26 cellular contexts compared by ENCODE assay signal in genomic region chr1:156691216-156691615, GRCh38. TPM values are rescaled to one million over a fixed set of nuclear protein-coding genes. Genes with fewer than 3 reads are reported as not detected.
DNase-seq lines count a peak whose midpoint lies in the region; ATAC-seq and TF ChIP-seq lines count a peak whose summit lies in the region.
"Had no signal": no experiment of that assay in that cellular context is flagged by ENCODE, and none has a peak within 500 bp of the region (broad histone marks: within the 10 kb centered on the region; RNA-seq: fewer than 3 reads in every experiment).

No MANE protein-coding gene starts in this region.

- H3K9me3 Mint-ChIP-seq in nephron progenitor cell: no peaks in the 10 kb centered on the region
- H3K9me3 Mint-ChIP-seq: CD4-positive, CD25-positive, alpha-beta regulatory T cell had no signal

- H3K36me3 Mint-ChIP-seq in nephron progenitor cell (ENCODE audit: low read depth): no peaks in the 10 kb centered on the region
- H3K36me3 Mint-ChIP-seq: activated CD8-positive, alpha-beta memory T cell treated with anti-CD3 and anti-CD28 coated beads, Interleukin-2, amount 10 ng/mL, durations not matched to agents 7 days and 5 days; CD4-positive, CD25-positive, alpha-beta regulatory T cell had no signal

- H3K4me1 ChIP-seq in cardiac muscle cell (ENCODE audit: low read depth): peaks cover 50% of the 10 kb centered on the region
- H3K4me1 ChIP-seq in esophagus (ENCODE audit: control insufficient read depth in 2 of 2, insufficient read depth in 2 of 2, low read length in 1 of 2): peaks cover 0 to 36% of the 10 kb centered on the region in 2 donors

- no peaks in the 10 kb centered on the region for H3K27me3 Mint-ChIP-seq in nephron progenitor cell (ENCODE audit: low read depth, poor library complexity)

- H3K36me3 ChIP-seq in cardiac muscle cell: no peaks in the 10 kb centered on the region
- H3K36me3 ChIP-seq in esophagus (ENCODE audit: control insufficient read depth in 2 of 2, insufficient read depth in 2 of 2, low read length in 1 of 2): no peaks in the 10 kb centered on the region
- H3K36me3 ChIP-seq: left lung, right lobe of liver, upper lobe of left lung had no signal

- peak overlapping the region; percentile 73 for H3K4me3 Mint-ChIP-seq in nephron progenitor cell
- H3K4me3 Mint-ChIP-seq: activated CD8-positive, alpha-beta memory T cell treated with anti-CD3 and anti-CD28 coated beads, Interleukin-2, amount 10 ng/mL, durations not matched to agents 7 days and 5 days; CD4-positive, CD25-positive, alpha-beta regulatory T cell had no signal

- 69 to 74% methylated on average over 9 of the region's 9 CpGs for WGBS in esophagus, 2 donors

- H3K4me1 Mint-ChIP-seq in nephron progenitor cell: peaks cover 65% of the 10 kb centered on the region

- DNase-seq in cardiac muscle cell (ENCODE audit: low read depth in 1 of 2, low spot score in 1 of 2) (no peak), Right ventricle myocardium superior (no peak), nephron progenitor cell (no peak), A172 (ENCODE audit: low spot score) (no peak), GM20000 (ENCODE audit: low spot score) (no peak), retina (no peak)
- DNase-seq: activated CD4-positive, alpha-beta T cell treated with anti-CD3 and anti-CD28 coated beads for 48 hours; activated CD8-positive, alpha-beta memory T cell treated with anti-CD3 and anti-CD28 coated beads, Interleukin-2, amount 10 ng/mL, durations not matched to agents 7 days and 5 days; CD4-positive, CD25-positive, alpha-beta regulatory T cell; central memory CD4-positive, alpha-beta T cell; DMS153; GF-D8; MM.1S; NCI-H345; occipital lobe; right lobe of liver; stimulated activated CD4-positive, alpha-beta T cell treated with anti-CD3 and anti-CD28 coated beads, Interleukin-1b, Interleukin-23, amount 100 ng/mL, for 48 hours; stimulated activated naive CD8-positive, alpha-beta T cell treated with anti-CD3 and anti-CD28 coated beads, Interleukin-15, Interleukin-2, amounts not matched to agents 100 U/mL and 50 U/mL, for 24 hours had no signal

- intact Hi-C loops in Right ventricle myocardium superior (cut with DNase I): loop anchor here (10.0 kb wide), 1 partner anchor 204 kb away; the partner anchor contains the start of gene PEAR1

- ATAC-seq in Right ventricle myocardium superior (ENCODE audit: poor library complexity) (no peak), HG03439 (IDR thresholded peaks at IDR 0.05; ENCODE audit: unreplicated experiment) (no peak)
- ATAC-seq: activated CD8-positive, alpha-beta memory T cell treated with anti-CD3 and anti-CD28 coated beads, Interleukin-2, amount 10 ng/mL, durations not matched to agents 7 days and 5 days; GM12878; right lobe of liver; stimulated activated naive CD8-positive, alpha-beta T cell treated with anti-CD3 and anti-CD28 coated beads, Interleukin-15, Interleukin-2, amounts not matched to agents 100 U/mL and 50 U/mL, for 24 hours had no signal

- H3K27me3 ChIP-seq in cardiac muscle cell (no peaks in the 10 kb centered on the region), esophagus (ENCODE audit: control insufficient read depth in 1 of 2, insufficient read depth in 2 of 2, low read length in 2 of 2) (no peaks in the 10 kb centered on the region)

- peak overlapping the region; percentile 91 for H3K27ac Mint-ChIP-seq in nephron progenitor cell
- H3K27ac Mint-ChIP-seq: activated CD8-positive, alpha-beta memory T cell treated with anti-CD3 and anti-CD28 coated beads, Interleukin-2, amount 10 ng/mL, durations not matched to agents 7 days and 5 days; CD4-positive, CD25-positive, alpha-beta regulatory T cell; IgD-negative memory B cell had no signal

- TF ChIP-seq CTCF in cardiac muscle cell (IDR thresholded peaks at IDR 0.05; ENCODE audit: low read depth, low read length) (no peak), nephron progenitor cell (IDR thresholded peaks at IDR 0.05) (no peak), GM20000 (IDR thresholded peaks at IDR 0.05; ENCODE audit: extremely low read depth, missing control alignments) (no peak)

- H3K9me3 ChIP-seq in cardiac muscle cell (ENCODE audit: low read depth) (no peaks in the 10 kb centered on the region), esophagus (ENCODE audit: control insufficient read depth in 2 of 2, insufficient read depth in 1 of 2, low read depth in 1 of 2, low read length in 1 of 2) (no peaks in the 10 kb centered on the region)
- H3K9me3 ChIP-seq: left lung, right lobe of liver, upper lobe of left lung had no signal

- peak overlapping the region; percentile 89 for H3K27ac ChIP-seq in cardiac muscle cell
- H3K27ac ChIP-seq in esophagus (ENCODE audit: low read depth in 2 of 2, low read length in 1 of 2): peak overlapping the region; percentile 88
- H3K27ac ChIP-seq: left lung, right lobe of liver, upper lobe of left lung had no signal

- no peak overlapping the region for H3K4me3 ChIP-seq in cardiac muscle cell
- no peak overlapping the region for H3K4me3 ChIP-seq in esophagus (ENCODE audit: low read depth in 1 of 2, low read length in 2 of 2)
- H3K4me3 ChIP-seq: GM12878, left lung, right lobe of liver, upper lobe of left lung had no signal

RNA-seq across cellular contexts. Expression of gene NES, which starts 14.0 kb away (rescaled TPM):
- total RNA-seq in cardiac muscle cell (302 and 391 TPM in 2 replicates), Right ventricle myocardium superior (103 TPM)
- polyA plus RNA-seq in cardiac muscle cell (86.5 and 89.3 TPM in 2 replicates), esophagus (1 to 10 TPM; 2.4 to 3.0 TPM)
- 60.4 and 105 TPM in 2 replicates for total RNA-seq in A172 (2014; rRNA removed; shearing (Covaris generic))
- total RNA-seq: activated CD8-positive, alpha-beta memory T cell treated with anti-CD3 and anti-CD28 coated beads, Interleukin-2, amount 10 ng/mL, durations not matched to agents 7 days and 5 days had no signal
- polyA plus RNA-seq: CD4-positive, CD25-positive, alpha-beta regulatory T cell; IgD-negative memory B cell had no signal

RNA-seq across cellular contexts. Expression of gene CRABP2, which starts 14.2 kb away (rescaled TPM):
- 556 and 900 TPM in 2 replicates for total RNA-seq in cardiac muscle cell
- polyA plus RNA-seq in cardiac muscle cell: 824 and 1,249 TPM in 2 replicates
- total RNA-seq in Right ventricle myocardium superior: 0.59 TPM
- polyA plus RNA-seq in esophagus: 1,000 to 10,000 TPM; 1,310 to 1,799 TPM
- total RNA-seq in A172 (2014; rRNA removed; shearing (Covaris generic)): 5.4 and 6.3 TPM in 2 replicates
- polyA plus RNA-seq: CD4-positive, CD25-positive, alpha-beta regulatory T cell had no signal

RNA-seq across cellular contexts. Expression of gene METTL25B, which starts 37.1 kb away (rescaled TPM):
- total RNA-seq in cardiac muscle cell: 22.8 and 25.4 TPM in 2 replicates
- polyA plus RNA-seq in cardiac muscle cell: 19.5 and 20.9 TPM in 2 replicates
- total RNA-seq in Right ventricle myocardium superior: 14.4 TPM
- polyA plus RNA-seq in esophagus: 10 to 100 TPM; 18.5 to 38.3 TPM
- total RNA-seq in A172 (2014; rRNA removed; shearing (Covaris generic)): 4.9 and 5.7 TPM in 2 replicates

RNA-seq across cellular contexts. Expression of gene ISG20L2, which starts 37.4 kb away (rescaled TPM):
- total RNA-seq in cardiac muscle cell (22.6 and 27.3 TPM in 2 replicates), Right ventricle myocardium superior (12.3 TPM)
- polyA plus RNA-seq in cardiac muscle cell (25.1 and 31.3 TPM in 2 replicates), esophagus (10 to 100 TPM in 1 of 2 donors, 1 to 10 TPM in 1; 8.5 to 16.5 TPM)
- 18.9 and 25.6 TPM in 2 replicates for total RNA-seq in A172 (2014; rRNA removed; shearing (Covaris generic))

RNA-seq across cellular contexts. Expression of gene BCAN, which starts 49.3 kb away (rescaled TPM):
- total RNA-seq in cardiac muscle cell: 0.86 and 1.2 TPM in 2 replicates
- 0.23 and 0.39 TPM in 2 replicates for polyA plus RNA-seq in cardiac muscle cell
- total RNA-seq in Right ventricle myocardium superior: 0.46 TPM
- under 1 TPM; 0.01 to 0.04 TPM for polyA plus RNA-seq in esophagus
- total RNA-seq in A172 (2014; rRNA removed; shearing (Covaris generic)): not detected in 2 replicates
- total RNA-seq: A673; CD4-positive, CD25-positive, alpha-beta regulatory T cell; esophagus mucosa; right lobe of liver had no signal
- polyA plus RNA-seq: CD4-positive, CD25-positive, alpha-beta regulatory T cell; IgD-negative memory B cell had no signal

Comparison
In these comparisons a context has a peak if more than half of its experiments do, and no peak if none do; other contexts are left out.
1. RNA of gene CRABP2, which starts 14.2 kb away (total RNA-seq): 556 to 900 TPM in cardiac muscle cell; 5.4 to 6.3 TPM in A172 and 0.59 TPM in Right ventricle myocardium superior (single experiment); every median in the first group is over 10 times any median in the second.